In the genomic region with DNA sequence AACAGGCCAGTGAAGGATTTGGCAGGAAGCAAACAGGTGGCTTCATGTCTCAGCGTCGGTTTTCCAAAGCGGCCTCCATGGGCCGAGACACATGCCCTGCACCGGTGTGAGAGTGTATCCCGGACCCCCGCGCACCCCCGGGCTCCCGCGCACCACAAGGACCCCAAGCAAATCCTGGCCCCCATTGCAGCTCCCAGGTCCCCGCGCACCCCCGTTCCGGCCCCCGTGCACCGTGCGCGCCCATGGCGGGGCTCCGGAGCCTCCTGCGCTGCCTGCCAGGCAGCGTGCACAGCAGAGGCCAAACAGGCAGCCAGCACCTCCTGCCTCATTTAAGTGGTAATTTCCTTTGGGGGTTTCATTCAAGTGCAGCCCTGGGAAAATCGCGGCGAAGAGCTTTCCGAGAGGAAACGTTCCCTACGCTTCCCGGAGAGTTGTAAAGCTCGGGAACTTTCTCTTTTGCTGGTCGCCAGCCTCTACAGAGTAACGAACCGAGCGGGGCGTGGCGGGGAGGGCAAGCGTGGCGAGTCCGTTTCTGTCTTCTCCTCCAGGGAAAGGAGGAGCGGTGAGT, we compare ENCODE assay signal across 8 cellular contexts.
DNase-seq lines count a peak whose midpoint lies in the region; ATAC-seq and TF ChIP-seq lines count a peak whose summit lies in the region.

No MANE protein-coding gene starts in this region.

- H3K27me3 Mint-ChIP-seq in Calu3 (ENCODE audit: unreplicated experiment), result peaks cover 1% of the 10 kb centered on the region
- H3K27me3 Mint-ChIP-seq in activated naive CD8-positive, alpha-beta T cell treated with anti-CD3 and anti-CD28 coated beads, Interleukin-2, amount 50 U/mL, for 24 hours, result peaks cover 14% of the 10 kb centered on the region
- H3K27me3 Mint-ChIP-seq in progenitor cell of endocrine pancreas, result peaks cover 34% of the 10 kb centered on the region

- ATAC-seq in activated naive CD8-positive, alpha-beta T cell treated with anti-CD3 and anti-CD28 coated beads, Interleukin-2, amount 50 U/mL, for 24 hours, result no peak
- no peak for ATAC-seq in HG03442 (IDR thresholded peaks at IDR 0.05; ENCODE audit: unreplicated experiment)

- H3K9me2 ChIP-seq in hepatocyte (replicated peaks; ENCODE audit: insufficient read depth), result no peaks in the 10 kb centered on the region

- H3K27ac ChIP-seq in hepatocyte, result no peak overlapping the region

- DNase-seq in Calu3 (peak; percentile 2), hepatocyte (ENCODE audit: low spot score) (peak; percentile 26), progenitor cell of endocrine pancreas (ENCODE audit: low spot score, unreplicated experiment) (no peak), NCI-H2171 (lab: John Stamatoyannopoulos, UW) (no peak), NCI-H187 (lab: John Stamatoyannopoulos, UW) (no peak), DMS79 (lab: John Stamatoyannopoulos, UW) (no peak)
- no peak for DNase-seq in activated naive CD8-positive, alpha-beta T cell treated with anti-CD3 and anti-CD28 coated beads, Interleukin-2, amount 50 U/mL, for 24 hours

- no peaks in the 10 kb centered on the region for H4K20me1 ChIP-seq in hepatocyte (ENCODE audit: insufficient read depth, poor library complexity, severe bottlenecking)

- no peaks in the 10 kb centered on the region for H3K4me1 Mint-ChIP-seq in Calu3 (ENCODE audit: low read depth, unreplicated experiment)
- peaks cover 5% of the 10 kb centered on the region for H3K4me1 Mint-ChIP-seq in activated naive CD8-positive, alpha-beta T cell treated with anti-CD3 and anti-CD28 coated beads, Interleukin-2, amount 50 U/mL, for 24 hours
- peaks cover 4% of the 10 kb centered on the region for H3K4me1 Mint-ChIP-seq in progenitor cell of endocrine pancreas (ENCODE audit: low read depth)

- H3K4me2 ChIP-seq in hepatocyte, result peak overlapping the region; percentile 76

- H2AFZ ChIP-seq in hepatocyte, result peak overlapping the region; percentile 92

- H3K4me3 Mint-ChIP-seq in Calu3 (ENCODE audit: low read depth, unreplicated experiment), result peak overlapping the region; percentile 76
- peak overlapping the region; percentile 37 for H3K4me3 Mint-ChIP-seq in activated naive CD8-positive, alpha-beta T cell treated with anti-CD3 and anti-CD28 coated beads, Interleukin-2, amount 50 U/mL, for 24 hours
- H3K4me3 Mint-ChIP-seq in progenitor cell of endocrine pancreas (ENCODE audit: low read depth), result peak overlapping the region; percentile 71

- no peaks in the 10 kb centered on the region for H3K79me2 ChIP-seq in hepatocyte

- TF ChIP-seq CTCF in Calu3 (IDR thresholded peaks at IDR 0.05; ENCODE audit: unreplicated experiment), result no peak
- TF ChIP-seq CTCF in hepatocyte (IDR thresholded peaks at IDR 0.05; ENCODE audit: poor library complexity), result peak; percentile 15
- TF ChIP-seq CTCF in progenitor cell of endocrine pancreas (IDR thresholded peaks at IDR 0.05; ENCODE audit: unreplicated experiment), result no peak

- WGBS in hepatocyte (ENCODE audit: low lambda C conversion rate, missing lambda C conversion rate), result 38% methylated on average over 23 of the region's 41 CpGs

- intact Hi-C loops in Calu3 (cut with micrococcal nuclease; ENCODE audit: unreplicated experiment), result no loop called here

- no peaks in the 10 kb centered on the region for H3K27me3 ChIP-seq in hepatocyte

- CTCF ChIA-PET in Calu3 (lab: Charles Lee), result no interaction called here

- H3K36me3 Mint-ChIP-seq in Calu3 (ENCODE audit: insufficient read depth, unreplicated experiment), result peaks cover 5% of the 10 kb centered on the region
- H3K36me3 Mint-ChIP-seq in activated naive CD8-positive, alpha-beta T cell treated with anti-CD3 and anti-CD28 coated beads, Interleukin-2, amount 50 U/mL, for 24 hours (ENCODE audit: low read depth), result no peaks in the 10 kb centered on the region
- H3K36me3 Mint-ChIP-seq in progenitor cell of endocrine pancreas (ENCODE audit: insufficient read depth), result no peaks in the 10 kb centered on the region

- H3K4me3 ChIP-seq in hepatocyte, result peak overlapping the region; percentile 32

- no peaks in the 10 kb centered on the region for H3K9me3 Mint-ChIP-seq in Calu3 (ENCODE audit: low read depth, unreplicated experiment)
- H3K9me3 Mint-ChIP-seq in activated naive CD8-positive, alpha-beta T cell treated with anti-CD3 and anti-CD28 coated beads, Interleukin-2, amount 50 U/mL, for 24 hours, result no peaks in the 10 kb centered on the region
- H3K9me3 Mint-ChIP-seq in progenitor cell of endocrine pancreas (ENCODE audit: low read depth), result no peaks in the 10 kb centered on the region

- H3K27ac Mint-ChIP-seq in Calu3 (ENCODE audit: unreplicated experiment) (no peak overlapping the region), progenitor cell of endocrine pancreas (no peak overlapping the region)
- no peak overlapping the region for H3K27ac Mint-ChIP-seq in activated naive CD8-positive, alpha-beta T cell treated with anti-CD3 and anti-CD28 coated beads, Interleukin-2, amount 50 U/mL, for 24 hours

- H3K4me1 ChIP-seq in hepatocyte (ENCODE audit: insufficient read depth), result no peaks in the 10 kb centered on the region

- BruUV-seq in Calu3 (replicated peaks; lab: Mats Ljungman, UMichigan), result no TSS peak

- H3K9me3 ChIP-seq in hepatocyte (ENCODE audit: low read depth), result peaks cover 3% of the 10 kb centered on the region

- no peaks in the 10 kb centered on the region for H3K36me3 ChIP-seq in hepatocyte (replicated peaks; ENCODE audit: insufficient read depth, low read depth)

Comparison
In these comparisons a context has a peak if more than half of its experiments do, and no peak if none do; other contexts are left out.
1. DNase-seq: peak in Calu3 (single experiment) and hepatocyte (single experiment); none in activated naive CD8-positive, alpha-beta T cell treated with anti-CD3 and anti-CD28 coated beads, Interleukin-2, amount 50 U/mL, for 24 hours (single experiment), progenitor cell of endocrine pancreas (single experiment), NCI-H2171 (single experiment), NCI-H187 (0 of 2) and DMS79 (single experiment).
2. Peak in every context shown above with its lines, with median percentiles within 50 percentile points of each other: H3K4me3 Mint-ChIP-seq.